23 cellular contexts compared by ENCODE assay signal in the genomic region with DNA sequence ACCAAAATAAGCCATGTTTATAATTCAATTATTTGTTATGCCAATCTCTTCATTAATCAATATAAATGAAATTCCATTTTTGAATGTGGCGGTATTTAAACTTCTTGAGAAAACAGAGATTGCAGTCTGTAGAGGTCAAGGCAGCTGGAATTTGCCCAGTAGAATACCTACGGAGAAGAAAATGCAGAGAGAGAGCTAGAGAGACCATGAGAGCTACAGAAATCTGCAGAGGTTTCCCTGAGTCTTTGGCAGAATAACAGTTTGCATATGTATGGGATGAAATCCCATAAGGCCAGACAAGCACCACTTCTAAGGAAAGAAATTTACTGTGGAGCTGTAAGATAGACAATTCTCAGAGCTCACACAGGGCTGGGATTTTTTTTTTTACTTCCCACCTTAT. TPM values are rescaled to one million over a fixed set of nuclear protein-coding genes. Genes with fewer than 3 reads are reported as not detected.
"Had no signal": no experiment of that assay in that cellular context is flagged by ENCODE, and none has a peak within 500 bp of the region (broad histone marks: within the 10 kb centered on the region; RNA-seq: fewer than 3 reads in every experiment).

No MANE protein-coding gene starts in this region.

- DNase-seq: IMR-90, Kasumi-1, MM.1S, NCI-H1092 treated with DMSO at 0.1 percent for 48 hours, NCI-H1436, NCI-H187, NCI-H2029 treated with DMSO at 0.1 percent for 48 hours, NCI-H2171, NCI-H226, NCI-H446, NCI-H510A, NCI-H524 treated with DMSO at 0.1 percent for 48 hours, NCI-H69, NCI-H774, PC-3, SHP77, SK-N-SH, SW 1271, T-cell had no signal

- H3K4me1 Mint-ChIP-seq: T-cell had no signal

- H3K9ac ChIP-seq: KMS-11, SK-N-SH had no signal

- H3K27ac Mint-ChIP-seq: T-cell had no signal

- H3K4me3 Mint-ChIP-seq: T-cell had no signal

- H3K27ac ChIP-seq: KMS-11, RWPE1 had no signal

- H3K9me3 ChIP-seq: SK-N-SH had no signal

- H3K9me3 Mint-ChIP-seq: T-cell had no signal

- H3K36me3 Mint-ChIP-seq: T-cell had no signal

- H3K4me2 ChIP-seq: KMS-11, SK-N-SH had no signal

RNA-seq across cellular contexts. Expression of gene TMEFF2, which starts 23.6 kb away (rescaled TPM):
- total RNA-seq: HepG2, OCI-LY7, PC-3, T-cell had no signal
- polyA plus RNA-seq: HepG2 had no signal
